ENCODE assay signal across 8 cellular contexts in genomic region chr6:89638320-89639195, GRCh38. TPM values are rescaled to one million over a fixed set of nuclear protein-coding genes. Genes with fewer than 3 reads are reported as not detected.
DNase-seq lines count a peak whose midpoint lies in the region; ATAC-seq and TF ChIP-seq lines count a peak whose summit lies in the region.

Gene LYRM2, minus strand, starts transcription at chr6:89638747. Its CDS starts 31 bp downstream, at chr6:89638716.

- H3K27ac Mint-ChIP-seq in WTC11 (peak within 1 kb of the TSS; percentile 98), immature natural killer cell (peak within 1 kb of the TSS; percentile 91 to 99 (median 98))

- H3K4me3 ChIP-seq in cardiac fibroblast (replicated peaks in 1 of 2; ENCODE audit: low read depth in 2 of 2, low read length in 2 of 2): peak within 1 kb of the TSS; percentile 67 to 79

- H3K27me3 Mint-ChIP-seq in WTC11 (ENCODE audit: low read depth) (no peaks in the 10 kb centered on the region), immature natural killer cell (ENCODE audit: low read depth in 3 of 3) (peaks cover 8% of the 10 kb centered on the region in 3 donors)

- peaks cover 14% of the 10 kb centered on the region for H3K4me1 Mint-ChIP-seq in WTC11
- H3K4me1 Mint-ChIP-seq in immature natural killer cell: peaks cover 20 to 38% of the 10 kb centered on the region in 2 donors

- H3K9me3 Mint-ChIP-seq in WTC11: no peaks in the 10 kb centered on the region
- no peaks in the 10 kb centered on the region for H3K9me3 Mint-ChIP-seq in immature natural killer cell

- DNase-seq in AG08395 (ENCODE audit: low spot score): peak; percentile 98
- peak; percentile 93 for DNase-seq in NCI-H226
- DNase-seq in WTC11 (ENCODE audit: low spot score): peak; percentile 94
- DNase-seq in cardiac fibroblast (ENCODE audit: low read depth in 2 of 2): peak; percentile 94 to 95
- peak; percentile 94 for DNase-seq in immature natural killer cell
- DNase-seq in smooth muscle cell of the brain vasculature (ENCODE audit: low read depth, low spot score): peak; percentile 81

- POLR2A ChIA-PET in WTC11 (lab: Charles Lee): no interaction called here

- H3K36me3 Mint-ChIP-seq in WTC11 (peaks cover 41% of the 10 kb centered on the region), immature natural killer cell (peaks cover 10 to 25% (median 11%) of the 10 kb centered on the region in 3 donors)

- CTCF ChIA-PET in WTC11 (lab: Charles Lee): interaction anchor here (0.6 to 2.3 kb wide), 8 partner anchors 12 to 327 kb away, joined by 3 to 14 read pairs (median 6); no protein-coding TSS in a partner anchor

- H3K4me3 Mint-ChIP-seq in WTC11 (peak within 1 kb of the TSS; percentile 94), immature natural killer cell (peak within 1 kb of the TSS; percentile 92 to 98 (median 96))

- ATAC-seq in GM18909 (IDR thresholded peaks at IDR 0.05; ENCODE audit: poor library complexity, unreplicated experiment) (peak; percentile 98), HG03175 (IDR thresholded peaks at IDR 0.05; ENCODE audit: unreplicated experiment) (peak; percentile 99), WTC11 (peak; percentile 92)

- TF ChIP-seq CTCF in WTC11 (IDR thresholded peaks at IDR 0.05) (no peak), cardiac fibroblast (IDR thresholded peaks at IDR 0.05; ENCODE audit: low read depth, low read length) (peak; percentile 15)

TF ChIP-seq in WTC11, 78 proteins besides CTCF, POLR2A, EP300 and RAD21:
- TF ChIP-seq ZNF121 (CRISPR knock-in tag; IDR thresholded peaks at IDR 0.05) (0 out of 2 replicates have a peak, but pooled peaks have one; percentile 68), FOXP1 (CRISPR knock-in tag; IDR thresholded peaks at IDR 0.05; ENCODE audit: borderline replicate concordance) (peak; percentile 50; the same call in 1 of the 2 replicates), MYBL2 (CRISPR knock-in tag; IDR thresholded peaks at IDR 0.05) (no peak), ETV6 (CRISPR knock-in tag; IDR thresholded peaks at IDR 0.05) (peak; percentile 93), ATF1 (CRISPR knock-in tag; IDR thresholded peaks at IDR 0.05) (0 out of 2 replicates have a peak, but pooled peaks have one; percentile 67), ESRRA (CRISPR knock-in tag; IDR thresholded peaks at IDR 0.05; ENCODE audit: borderline replicate concordance) (no peak), FOXK1 (CRISPR knock-in tag; IDR thresholded peaks at IDR 0.05) (peak; percentile 81), E2F1 (CRISPR knock-in tag; IDR thresholded peaks at IDR 0.05) (0 out of 2 replicates have a peak, but pooled peaks have one; percentile 33), CBFB (CRISPR knock-in tag; IDR thresholded peaks at IDR 0.05; ENCODE audit: low read depth) (0 out of 2 replicates have a peak, but pooled peaks have one; percentile 34), SP1 (CRISPR knock-in tag; conservative IDR thresholded peaks at IDR 0.05) (peak; percentile 70), NFYB (CRISPR knock-in tag; conservative IDR thresholded peaks at IDR 0.05; ENCODE audit: low read depth) (0 out of 2 replicates have a peak, but pooled peaks have one; percentile 21), ZNF219 (CRISPR knock-in tag; IDR thresholded peaks at IDR 0.05; ENCODE audit: borderline replicate concordance) (no peak), MAX (CRISPR knock-in tag; IDR thresholded peaks at IDR 0.05) (peak; percentile 61), ZBTB21 (CRISPR knock-in tag; IDR thresholded peaks at IDR 0.05; ENCODE audit: borderline replicate concordance) (0 out of 2 replicates have a peak, but pooled peaks have one; percentile 23)

RNA-seq across cellular contexts. Expression of gene LYRM2, which starts in this region (rescaled TPM):
- 21.3 to 22.2 TPM (median 21.8 TPM) in 3 replicates for total RNA-seq in WTC11 (2021)
- 10 to 100 TPM; 56.5 to 69.4 (median 66.8) TPM for polyA plus RNA-seq in immature natural killer cell

Comparison
In these comparisons a context has a peak if more than half of its experiments do, and no peak if none do; other contexts are left out.
1. Peak in every context shown above with its lines: DNase-seq, ATAC-seq and H3K4me3 ChIP-seq.